Comparison of ENCODE assay signal across 9 cellular contexts in genomic region chr2:101341901-101342624, GRCh38. TPM values are rescaled to one million over a fixed set of nuclear protein-coding genes. Genes with fewer than 3 reads are reported as not detected.
A peak's percentile ranks its signal among the peaks of the same experiment; 100 is the strongest.
DNase-seq lines count a peak whose midpoint lies in the region; ATAC-seq, FAIRE-seq and TF ChIP-seq lines count a peak whose summit lies in the region.
"Had no signal": no experiment of that assay in that cellular context is flagged by ENCODE, and none has a peak within 500 bp of the region (broad histone marks: within the 10 kb centered on the region; RNA-seq: fewer than 3 reads in every experiment).

No MANE protein-coding gene starts in this region.

- no peak overlapping the region for H3K27ac ChIP-seq in keratinocyte (ENCODE audit: control insufficient read depth, insufficient read depth, low read length)

- H3K27me3 ChIP-seq in bronchial epithelial cell (ENCODE audit: control insufficient read depth, insufficient read depth, low read length) (no peaks in the 10 kb centered on the region), keratinocyte (ENCODE audit: control insufficient read depth, extremely low read depth, insufficient read depth, low read length) (no peaks in the 10 kb centered on the region)

- H4K20me1 ChIP-seq in keratinocyte (ENCODE audit: control insufficient read depth, extremely low read depth, insufficient read depth, low read length), result no peaks in the 10 kb centered on the region

- H3K4me1 ChIP-seq in keratinocyte (ENCODE audit: control insufficient read depth, extremely low read depth, insufficient read depth, low read length), result peaks cover 10% of the 10 kb centered on the region

- peaks cover 7% of the 10 kb centered on the region for H3K36me3 Mint-ChIP-seq in WTC11

- peaks cover 9% of the 10 kb centered on the region for H3K9me3 Mint-ChIP-seq in WTC11

- CTCF ChIA-PET in WTC11 (lab: Charles Lee), result interaction anchor here (0.6 to 3.0 kb wide), 69 partner anchors 9 to 899 kb away, joined by 3 to 72 read pairs (median 4); partner anchors contain the start of genes CNOT11, CREG2 and RNF149

- H2AFZ ChIP-seq in keratinocyte (ENCODE audit: control insufficient read depth, low read length), result peak overlapping the region; percentile 6

- no peaks in the 10 kb centered on the region for H3K9me1 ChIP-seq in keratinocyte (ENCODE audit: control insufficient read depth, extremely low read depth, insufficient read depth, low read length)

- FAIRE-seq in bronchial epithelial cell (lab: Jason Lieb, UNC) (no peak), keratinocyte (lab: Jason Lieb, UNC) (no peak)
- FAIRE-seq: G401.6 had no signal

- H3K4me3 Mint-ChIP-seq in WTC11, result no peak overlapping the region; the same call in 1 of the 2 replicates

- no peaks in the 10 kb centered on the region for H3K79me2 ChIP-seq in keratinocyte (ENCODE audit: control insufficient read depth, insufficient read depth, low read length)

- H3K36me3 ChIP-seq in bronchial epithelial cell (ENCODE audit: control insufficient read depth, insufficient read depth, low read length) (no peaks in the 10 kb centered on the region), keratinocyte (ENCODE audit: control insufficient read depth in 2 of 2, extremely low read depth in 1 of 2, insufficient read depth in 2 of 2, low read length in 2 of 2) (no peaks in the 10 kb centered on the region)

- peak; percentile 85 for TF ChIP-seq CTCF in WTC11 (IDR thresholded peaks at IDR 0.05)
- TF ChIP-seq CTCF in bronchial epithelial cell (IDR thresholded peaks at IDR 0.05; ENCODE audit: insufficient read depth, low read length, severe bottlenecking), result peak; percentile 88
- peak; percentile 78 to 87 (median 83) for TF ChIP-seq CTCF in keratinocyte (optimal IDR thresholded peaks at IDR 0.05 in 1 of 3, IDR thresholded peaks at IDR 0.05 in 1 of 3, conservative IDR thresholded peaks at IDR 0.05 in 1 of 3; ENCODE audit: extremely low read depth in 1 of 3, insufficient read depth in 2 of 3, low read length in 3 of 3)

- H3K4me2 ChIP-seq in keratinocyte (ENCODE audit: control insufficient read depth, extremely low read depth, insufficient read depth, low read depth, low read length), result no peak overlapping the region

- H3K4me1 Mint-ChIP-seq in WTC11, result peaks cover 60% of the 10 kb centered on the region

- peaks cover 18% of the 10 kb centered on the region for H3K27me3 Mint-ChIP-seq in WTC11 (ENCODE audit: low read depth)

- ATAC-seq in WTC11, result peak; percentile 66
- no peak for ATAC-seq in HG03469 (IDR thresholded peaks at IDR 0.05; ENCODE audit: unreplicated experiment)

- H3K4me3 ChIP-seq in bronchial epithelial cell (ENCODE audit: low read depth, low read length) (no peak overlapping the region), keratinocyte (ENCODE audit: control insufficient read depth in 2 of 3, extremely low read depth in 1 of 3, insufficient read depth in 2 of 3, low read depth in 1 of 3, low read length in 3 of 3) (no peak overlapping the region)

- dilution Hi-C loops in keratinocyte (cut with MboI; ENCODE audit: extremely low pct_ligation_motif_present, low sequenced_read_pairs), result no loop called here

- no peaks in the 10 kb centered on the region for H3K9me3 ChIP-seq in keratinocyte (ENCODE audit: control insufficient read depth, low read depth, low read length)

- POLR2A ChIA-PET in WTC11 (lab: Charles Lee), result no interaction called here

- peak; percentile 28 for DNase-seq in NK-92 treated with Interleukin-12 subunit alpha and Interleukin-12 subunit beta, amount 100 ng/mL, for 24 hours (lab: John Stamatoyannopoulos, UW)
- DNase-seq in NK-92 (lab: John Stamatoyannopoulos, UW; ENCODE audit: unreplicated experiment), result no peak
- DNase-seq in NCI-H2196 (lab: John Stamatoyannopoulos, UW; ENCODE audit: unreplicated experiment), result peak; percentile 89
- DNase-seq in WTC11 (ENCODE audit: low spot score), result peak; percentile 86
- DNase-seq in bronchial epithelial cell (ENCODE audit: low read depth), result peak; percentile 46
- DNase-seq in keratinocyte (ENCODE audit: low read depth, low spot score), result no peak
- DNase-seq in stimulated activated CD4-positive, alpha-beta T cell treated with anti-CD3 and anti-CD28 coated beads, Interleukin-1b, Interleukin-23, amount 100 ng/mL, for 4 hours (ENCODE audit: low read depth in 2 of 2), result peak; percentile 70 to 71

- H3K9ac ChIP-seq in keratinocyte (ENCODE audit: control insufficient read depth, extremely low read depth, insufficient read depth, low read length), result no peak overlapping the region

- no peak overlapping the region for H3K27ac Mint-ChIP-seq in WTC11

TF ChIP-seq in WTC11, 78 proteins besides CTCF, POLR2A, EP300 and RAD21:
- TF ChIP-seq FOXP1 (CRISPR knock-in tag; IDR thresholded peaks at IDR 0.05; ENCODE audit: borderline replicate concordance) (no peak), GABPB1 (CRISPR knock-in tag; IDR thresholded peaks at IDR 0.05) (0 out of 2 replicates have a peak, but pooled peaks have one; percentile 16)
TF ChIP-seq in WTC11: peak in this region for 1.

RNA-seq across cellular contexts. Expression of gene RNF149, which starts 33.6 kb away (rescaled TPM):
- total RNA-seq in WTC11 (2021) (25.6 to 30.0 TPM (median 28.4 TPM) in 3 replicates), bronchial epithelial cell (113 and 120 TPM in 2 replicates)
- polyA plus RNA-seq in keratinocyte, result 40.5 to 68.0 TPM (median 47.1 TPM) in 3 replicates
- 33.8 TPM for polyA plus RNA-seq in keratinocyte (2011; ENCODE audit: low read depth)
- polyA plus RNA-seq in keratinocyte (2011; cell fraction: cytosol; rRNA removed), result 14.7 and 27.4 TPM in 2 replicates
- polyA plus RNA-seq in keratinocyte (2011; cell fraction: nucleus; rRNA removed), result 87.2 and 116 TPM in 2 replicates
- 44.1 and 71.2 TPM in 2 replicates for polyA plus RNA-seq in keratinocyte (2012; ENCODE audit: low replicate concordance)
- polyA minus RNA-seq in keratinocyte, result 14.3 to 51.5 TPM (median 30.2 TPM) in 3 replicates
- 34.9 TPM for polyA minus RNA-seq in keratinocyte (2011; cell fraction: cytosol; rRNA and poly(A)+ RNA removed)
- 64.6 and 83.7 TPM in 2 replicates for polyA minus RNA-seq in keratinocyte (2011; cell fraction: nucleus; rRNA and poly(A)+ RNA removed)

RNA-seq across cellular contexts. Expression of gene CREG2, which starts 45.2 kb away (rescaled TPM):
- total RNA-seq in WTC11 (2021) (1.1 to 1.7 TPM (median 1.6 TPM) in 3 replicates), bronchial epithelial cell (0.26 and 0.38 TPM in 2 replicates)
- polyA plus RNA-seq in keratinocyte, result 1.7 to 2.8 TPM (median 1.8 TPM) in 3 replicates
- 0.20 TPM for polyA plus RNA-seq in keratinocyte (2011; ENCODE audit: low read depth)
- polyA plus RNA-seq in keratinocyte (2011; cell fraction: cytosol; rRNA removed), result 1.3 and 3.0 TPM in 2 replicates
- polyA plus RNA-seq in keratinocyte (2011; cell fraction: nucleus; rRNA removed), result 1.8 and 2.5 TPM in 2 replicates
- 0.54 and 1.1 TPM in 2 replicates for polyA plus RNA-seq in keratinocyte (2012; ENCODE audit: low replicate concordance)
- 0.19 to 0.96 TPM in 2 of 3 replicates, not detected in the other for polyA minus RNA-seq in keratinocyte
- polyA minus RNA-seq in keratinocyte (2011; cell fraction: cytosol; rRNA and poly(A)+ RNA removed), result 0.96 TPM
- polyA minus RNA-seq in keratinocyte (2011; cell fraction: nucleus; rRNA and poly(A)+ RNA removed), result 1.2 and 2.2 TPM in 2 replicates

Comparison
In these comparisons a context has a peak if more than half of its experiments do, and no peak if none do; other contexts are left out.
1. DNase-seq: peak in NK-92 treated with Interleukin-12 subunit alpha and Interleukin-12 subunit beta, amount 100 ng/mL, for 24 hours (single experiment), NCI-H2196 (single experiment), WTC11 (single experiment), bronchial epithelial cell (single experiment) and stimulated activated CD4-positive, alpha-beta T cell treated with anti-CD3 and anti-CD28 coated beads, Interleukin-1b, Interleukin-23, amount 100 ng/mL, for 4 hours (2 of 2); none in NK-92 (single experiment) and keratinocyte (single experiment).
2. Peak in every context shown above with its lines, with median percentiles within 50 percentile points of each other: CTCF ChIP-seq.